In the genomic region with DNA sequence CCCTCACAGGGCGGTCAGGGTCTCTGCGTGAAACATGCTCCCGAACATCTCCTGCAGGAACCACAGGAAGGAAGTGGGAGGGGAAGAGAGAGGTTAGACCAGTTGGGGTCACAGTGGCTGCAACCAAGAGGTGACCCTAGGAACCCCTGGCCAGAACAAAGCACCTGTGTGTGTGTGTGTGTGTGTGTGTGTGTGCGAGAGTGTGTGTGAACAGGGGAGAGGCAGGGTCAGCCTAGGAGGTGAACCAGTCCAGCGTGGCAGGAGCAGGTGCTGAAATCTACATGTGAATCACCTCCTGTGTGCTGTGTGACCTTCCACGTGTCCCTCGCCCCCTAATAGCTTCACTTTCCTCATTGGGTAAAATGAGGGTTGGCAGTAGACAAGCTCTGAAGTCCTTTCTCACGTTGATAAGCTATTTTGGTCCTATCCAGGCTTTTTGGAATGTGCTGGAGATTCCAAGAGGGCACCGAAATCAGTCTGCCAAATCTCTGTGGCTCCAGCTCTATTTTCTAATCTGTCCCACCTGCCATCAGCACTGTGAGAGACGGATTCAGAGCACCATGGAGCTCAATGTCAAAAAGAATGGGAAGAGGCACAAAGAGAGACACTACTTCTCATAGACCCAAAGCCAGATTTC, we compare ENCODE assay signal across 24 cellular contexts. TPM values are rescaled to one million over a fixed set of nuclear protein-coding genes. Genes with fewer than 3 reads are reported as not detected.
DNase-seq lines count a peak whose midpoint lies in the region; ATAC-seq and TF ChIP-seq lines count a peak whose summit lies in the region.
"Had no signal": no experiment of that assay in that cellular context is flagged by ENCODE, and none has a peak within 500 bp of the region (broad histone marks: within the 10 kb centered on the region; RNA-seq: fewer than 3 reads in every experiment).

No MANE protein-coding gene starts in this region.

- H3K4me1 Mint-ChIP-seq in neural progenitor cell: peaks cover 4% of the 10 kb centered on the region
- H3K4me1 Mint-ChIP-seq: activated T-helper 17 cell treated with anti-CD3 and anti-CD28 coated beads, Interleukin-2, amount 50 U/mL, for 72 hours had no signal

- no peak for ATAC-seq in HG03520 (IDR thresholded peaks at IDR 0.05; ENCODE audit: unreplicated experiment)
- ATAC-seq: activated CD4-positive, CD25-positive, alpha-beta regulatory T cell treated with anti-CD3 and anti-CD28 coated beads, Interleukin-2, amount 50 U/mL, for 24 hours; activated T-helper 17 cell treated with anti-CD3 and anti-CD28 coated beads, Interleukin-2, amount 50 U/mL, for 72 hours; left lobe of liver had no signal

- H3K4me1 ChIP-seq in BLaER1 treated with 17β-estradiol and CSF1 and Interleukin-3, amounts not matched to agents 10 nM and 100 nM: peaks cover 26 to 63% (median 55%) of the 10 kb centered on the region in 10 experiments
- H3K4me1 ChIP-seq in cardiac muscle cell (ENCODE audit: low read depth) (peaks cover 60% of the 10 kb centered on the region), neural progenitor cell (no peaks in the 10 kb centered on the region)
- H3K4me1 ChIP-seq: HAP-1 had no signal

- H4K20me1 ChIP-seq in BLaER1 treated with 17β-estradiol and CSF1 and Interleukin-3, amounts not matched to agents 10 nM and 100 nM: no peaks in the 10 kb centered on the region
- H4K20me1 ChIP-seq in neural progenitor cell (ENCODE audit: low read depth): no peaks in the 10 kb centered on the region

- TF ChIP-seq CTCF in cardiac muscle cell (IDR thresholded peaks at IDR 0.05; ENCODE audit: low read depth, low read length) (no peak), neural progenitor cell (IDR thresholded peaks at IDR 0.05) (no peak)

- DNase-seq in UCSD-AML1 (lab: John Stamatoyannopoulos, UW; ENCODE audit: unreplicated experiment) (peak; percentile 41), cardiac muscle cell (ENCODE audit: low read depth in 1 of 2, low spot score in 1 of 2) (peak in 1 of 2 donors; percentile 68), neural progenitor cell (ENCODE audit: low spot score) (no peak), NCI-H187 treated with DMSO at 0.1 percent for 48 hours (lab: John Stamatoyannopoulos, UW) (no peak), NOMO-1 treated with dmso at 0.1 percent for 144 hours (lab: John Stamatoyannopoulos, UW; ENCODE audit: unreplicated experiment) (no peak)
- DNase-seq in stimulated activated CD4-positive, alpha-beta T cell treated with anti-CD3 and anti-CD28 coated beads, Interleukin-15, amount 100 ng/mL, for 24 hours: no peak
- DNase-seq: effector CD4-positive, alpha-beta T cell; MV-4-11; NCI-H2029; NK-92 treated with Interleukin-12 subunit alpha and Interleukin-12 subunit beta, amount 100 ng/mL, for 24 hours; ovary; stimulated activated CD4-positive, alpha-beta T cell treated with anti-CD3 and anti-CD28 coated beads, Interleukin-2, amount 100 ng/mL, for 48 hours; stomach had no signal

- no peaks in the 10 kb centered on the region for H3F3A ChIP-seq in neural progenitor cell (ENCODE audit: low read depth)

- no peak overlapping the region for H2AFZ ChIP-seq in neural progenitor cell (replicated peaks)

- H3K27ac ChIP-seq in BLaER1 treated with 17β-estradiol and CSF1 and Interleukin-3, amounts not matched to agents 10 nM and 100 nM: no peak overlapping the region
- peak overlapping the region; percentile 95 for H3K27ac ChIP-seq in cardiac muscle cell
- H3K27ac ChIP-seq in neural progenitor cell: no peak overlapping the region
- H3K27ac ChIP-seq: esophagus muscularis mucosa had no signal

- no peaks in the 10 kb centered on the region for H3K36me3 ChIP-seq in BLaER1 treated with 17β-estradiol and CSF1 and Interleukin-3, amounts not matched to agents 10 nM and 100 nM
- H3K36me3 ChIP-seq in cardiac muscle cell (no peaks in the 10 kb centered on the region), neural progenitor cell (no peaks in the 10 kb centered on the region)
- H3K36me3 ChIP-seq: esophagus muscularis mucosa, HAP-1, ovary, stomach had no signal

- peak overlapping the region; percentile 74 for H3K27ac Mint-ChIP-seq in neural progenitor cell
- H3K27ac Mint-ChIP-seq: activated T-helper 17 cell treated with anti-CD3 and anti-CD28 coated beads, Interleukin-2, amount 50 U/mL, for 72 hours had no signal

- peak overlapping the region; percentile 58 to 84 (median 78) for H3K4me2 ChIP-seq in BLaER1 treated with 17β-estradiol and CSF1 and Interleukin-3, amounts not matched to agents 10 nM and 100 nM
- H3K4me2 ChIP-seq in neural progenitor cell: no peak overlapping the region
- H3K4me2 ChIP-seq: SK-N-SH had no signal

- H3K4me3 Mint-ChIP-seq in neural progenitor cell: no peak overlapping the region
- H3K4me3 Mint-ChIP-seq: activated T-helper 17 cell treated with anti-CD3 and anti-CD28 coated beads, Interleukin-2, amount 50 U/mL, for 72 hours; CD14-positive monocyte had no signal

- no peaks in the 10 kb centered on the region for H3K9me3 ChIP-seq in BLaER1 treated with 17β-estradiol and CSF1 and Interleukin-3, amounts not matched to agents 10 nM and 100 nM (replicated peaks in 1 of 11)
- H3K9me3 ChIP-seq in cardiac muscle cell (ENCODE audit: low read depth) (no peaks in the 10 kb centered on the region), neural progenitor cell (ENCODE audit: low read depth) (no peaks in the 10 kb centered on the region)
- H3K9me3 ChIP-seq: esophagus muscularis mucosa, HAP-1, ovary, SK-N-SH, stomach had no signal

- H3K27me3 Mint-ChIP-seq in neural progenitor cell (ENCODE audit: insufficient read depth, low read depth): peaks cover 11% of the 10 kb centered on the region

- H3K79me2 ChIP-seq in neural progenitor cell (ENCODE audit: low read depth): no peaks in the 10 kb centered on the region

- no peaks in the 10 kb centered on the region for H3K9me3 Mint-ChIP-seq in neural progenitor cell
- H3K9me3 Mint-ChIP-seq: activated T-helper 17 cell treated with anti-CD3 and anti-CD28 coated beads, Interleukin-2, amount 50 U/mL, for 72 hours had no signal

- no peaks in the 10 kb centered on the region for H3K36me3 Mint-ChIP-seq in neural progenitor cell
- H3K36me3 Mint-ChIP-seq: CD14-positive monocyte had no signal

- no peaks in the 10 kb centered on the region for H3K27me3 ChIP-seq in BLaER1 treated with 17β-estradiol and CSF1 and Interleukin-3, amounts not matched to agents 10 nM and 100 nM
- H3K27me3 ChIP-seq in cardiac muscle cell (no peaks in the 10 kb centered on the region), neural progenitor cell (no peaks in the 10 kb centered on the region)
- H3K27me3 ChIP-seq: esophagus muscularis mucosa, ovary had no signal

- peak overlapping the region in 2 of 11 experiments; percentile 3 to 10; a peak in 1 of 22 replicates for H3K9ac ChIP-seq in BLaER1 treated with 17β-estradiol and CSF1 and Interleukin-3, amounts not matched to agents 10 nM and 100 nM
- no peak overlapping the region for H3K9ac ChIP-seq in neural progenitor cell
- H3K9ac ChIP-seq: SK-N-SH had no signal

- H3K4me3 ChIP-seq in BLaER1 treated with 17β-estradiol and CSF1 and Interleukin-3, amounts not matched to agents 10 nM and 100 nM: no peak overlapping the region
- H3K4me3 ChIP-seq in cardiac muscle cell (no peak overlapping the region), neural progenitor cell (no peak overlapping the region)
- H3K4me3 ChIP-seq: esophagus muscularis mucosa, HAP-1, ovary, stomach had no signal

RNA-seq across cellular contexts. Expression of a gene that starts 27.8 kb away (rescaled TPM):
- total RNA-seq in cardiac muscle cell: 1.0 and 2.9 TPM in 2 replicates
- polyA plus RNA-seq in cardiac muscle cell: 2.8 and 4.0 TPM in 2 replicates
- total RNA-seq in neural progenitor cell (ENCODE audit: low replicate concordance): not detected in 2 replicates
- total RNA-seq: activated T-helper 17 cell treated with anti-CD3 and anti-CD28 coated beads, Interleukin-2, amount 50 U/mL, for 72 hours; bronchial epithelial cell; urinary bladder had no signal
- polyA plus RNA-seq: CD14-positive monocyte, SK-N-SH, urinary bladder had no signal
